ENCODE assay signal across 8 cellular contexts in genomic region chr2:96305091-96305978, GRCh38. TPM values are rescaled to one million over a fixed set of nuclear protein-coding genes. Genes with fewer than 3 reads are reported as not detected.
DNase-seq lines count a peak whose midpoint lies in the region; ATAC-seq and TF ChIP-seq lines count a peak whose summit lies in the region.

SNRNP200 (minus strand) TSS chr2:96305546; CDS start chr2:96305437, 109 bp downstream.

- DNase-seq in CMK (ENCODE audit: low read depth), result peak; percentile 77
- peak; percentile 86 for DNase-seq in GM20000 (ENCODE audit: low spot score)
- peak; percentile 80 for DNase-seq in HT1080 (ENCODE audit: low read depth)
- peak; percentile 86 for DNase-seq in NK-92 treated with Interleukin-12 subunit alpha and Interleukin-12 subunit beta, amount 100 ng/mL, for 24 hours (lab: John Stamatoyannopoulos, UW)
- DNase-seq in activated CD8-positive, alpha-beta memory T cell treated with anti-CD3 and anti-CD28 coated beads for 1 hour (ENCODE audit: extremely low read depth in 1 of 2, low read depth in 1 of 2), result peak; percentile 75 to 84
- DNase-seq in effector CD4-positive, alpha-beta T cell, result peak; percentile 89
- peak; percentile 91 for DNase-seq in lung (ENCODE audit: low spot score)
- peak; percentile 79 to 92 (median 86) for DNase-seq in stimulated activated CD4-positive, alpha-beta T cell treated with anti-CD3 and anti-CD28 coated beads, TNF-alpha, amount 100 ng/mL, for 24 hours (ENCODE audit: low read depth in 3 of 3)

- H3K27me3 ChIP-seq in lung (ENCODE audit: control insufficient read depth, insufficient read depth), result no peaks in the 10 kb centered on the region

- whole genome bisulfite sequencing in lung, 2 donors, result 1% methylated on average over 61 of the region's 61 CpGs

- H3K4me3 ChIP-seq in lung, result peak within 1 kb of the TSS; percentile 96

- peaks cover 4 to 12% of the 10 kb centered on the region in 2 donors for H3K4me1 ChIP-seq in lung (ENCODE audit: control insufficient read depth in 2 of 2, insufficient read depth in 2 of 2, low read length in 2 of 2)

- H3K36me3 ChIP-seq in lung (ENCODE audit: control insufficient read depth in 2 of 2, insufficient read depth in 2 of 2, low read length in 2 of 2), result peaks cover 18 to 23% of the 10 kb centered on the region in 2 donors

- H3K9me3 ChIP-seq in lung (ENCODE audit: control insufficient read depth in 2 of 2, insufficient read depth in 1 of 2, low read length in 1 of 2), result no peaks in the 10 kb centered on the region

- TF ChIP-seq CTCF in GM20000 (IDR thresholded peaks at IDR 0.05; ENCODE audit: extremely low read depth, missing control alignments) (no peak), lung (IDR thresholded peaks at IDR 0.05; ENCODE audit: control extremely low read depth, extremely low read depth) (no peak)

- H3K27ac ChIP-seq in lung (ENCODE audit: low read depth in 1 of 2, low read length in 1 of 2), result peak within 1 kb of the TSS; percentile 91 to 95

- peak; percentile 100 for ATAC-seq in lung (ENCODE audit: insufficient read depth, low FRiP score)

RNA-seq across cellular contexts. Expression of gene SNRNP200, which starts in this region (rescaled TPM):
- total RNA-seq in HT1080 (2014; rRNA removed; shearing (Covaris generic)), result 28.8 and 31.9 TPM in 2 replicates
- polyA plus RNA-seq in HT1080 (2015; cell fraction: cytosol; rRNA removed), result 48.9 and 56.7 TPM in 2 replicates
- 207 and 228 TPM in 2 replicates for polyA plus RNA-seq in HT1080 (2015; cell fraction: nucleus; rRNA removed)
- total RNA-seq in lung, result 100 to 1,000 TPM; 102 to 106 TPM
- polyA plus RNA-seq in lung, result 10 to 100 TPM; 65.9 to 74.1 TPM

Comparison
In these comparisons a context has a peak if more than half of its experiments do, and no peak if none do; other contexts are left out.
1. Peak in every context shown above with its lines: DNase-seq, ATAC-seq, H3K4me3 ChIP-seq and H3K27ac ChIP-seq.